ENCODE assay signal across 8 cellular contexts in genomic region chr6:29071831-29072723, GRCh38. TPM values are rescaled to one million over a fixed set of nuclear protein-coding genes. Genes with fewer than 3 reads are reported as not detected.
DNase-seq lines count a peak whose midpoint lies in the region; ATAC-seq and TF ChIP-seq lines count a peak whose summit lies in the region.

No MANE protein-coding gene starts in this region.

- no peaks in the 10 kb centered on the region for H3K9me2 ChIP-seq in Karpas-422 (replicated peaks; ENCODE audit: insufficient read depth, low read length)

- peak; percentile 47 for ATAC-seq in activated B cell treated with CpG ODN at 0.5 μM for 24 hours (ENCODE audit: low read depth)

- no peaks in the 10 kb centered on the region for H3K79me2 ChIP-seq in Karpas-422 (ENCODE audit: low read length)

- H3K27me3 ChIP-seq in Karpas-422 (ENCODE audit: low read length): no peaks in the 10 kb centered on the region

- no peak overlapping the region for H3K27ac Mint-ChIP-seq in activated B cell treated with CpG ODN at 0.5 μM for 24 hours

- no peak overlapping the region for H3K4me3 ChIP-seq in Karpas-422 (ENCODE audit: low read length)

- no peak for TF ChIP-seq CTCF in activated B cell treated with CpG ODN at 0.5 μM for 24 hours (IDR thresholded peaks at IDR 0.05)

- peaks cover 21% of the 10 kb centered on the region for H3K27me3 Mint-ChIP-seq in activated B cell treated with CpG ODN at 0.5 μM for 24 hours

- intact Hi-C loops in activated B cell treated with CpG ODN at 0.5 μM for 24 hours (cut with micrococcal nuclease): no loop called here

- no peak overlapping the region for H3K4me3 Mint-ChIP-seq in activated B cell treated with CpG ODN at 0.5 μM for 24 hours

- no peaks in the 10 kb centered on the region for H3K4me1 ChIP-seq in Karpas-422 (ENCODE audit: low read length)

- no peak overlapping the region for H2AFZ ChIP-seq in Karpas-422 (ENCODE audit: low read length)

- H3K36me3 Mint-ChIP-seq in activated B cell treated with CpG ODN at 0.5 μM for 24 hours (ENCODE audit: low read depth): no peaks in the 10 kb centered on the region

- no peaks in the 10 kb centered on the region for H3K36me3 ChIP-seq in Karpas-422 (ENCODE audit: insufficient read depth, low read length)

- H4K20me1 ChIP-seq in Karpas-422 (ENCODE audit: insufficient read depth, low read depth, low read length): no peaks in the 10 kb centered on the region

- no peaks in the 10 kb centered on the region for H3K4me1 Mint-ChIP-seq in activated B cell treated with CpG ODN at 0.5 μM for 24 hours

- no peak overlapping the region for H3K27ac ChIP-seq in Karpas-422 (ENCODE audit: low read length)
- no peak overlapping the region for H3K27ac ChIP-seq in substantia nigra (ENCODE audit: low read depth, low read length, poor library complexity, severe bottlenecking)

- peaks cover 5% of the 10 kb centered on the region for H3K9me3 Mint-ChIP-seq in activated B cell treated with CpG ODN at 0.5 μM for 24 hours

- CTCF ChIA-PET in activated B cell treated with CpG ODN at 0.5 μM for 24 hours (lab: Charles Lee): no interaction called here

- POLR2A ChIA-PET in activated B cell treated with CpG ODN at 0.5 μM for 24 hours (lab: Charles Lee): no interaction called here

- no peak overlapping the region for H3K9ac ChIP-seq in Karpas-422 (ENCODE audit: low read length)

- peak; percentile 2 for DNase-seq in stimulated activated CD4-positive, alpha-beta T cell treated with anti-CD3 and anti-CD28 coated beads, Interleukin-4, amount 100 ng/mL, for 1 hour
- no peak for DNase-seq in stimulated activated CD4-positive, alpha-beta T cell treated with anti-CD3 and anti-CD28 coated beads, Interleukin-4, amount 100 ng/mL, for 4 hours
- DNase-seq in Karpas-422 (peak; percentile 71), activated B cell treated with CpG ODN at 0.5 μM for 24 hours (no peak), kidney glomerular epithelial cell (lab: John Stamatoyannopoulos, UW) (peak; percentile 37), midbrain (lab: John Stamatoyannopoulos, UW) (no peak), substantia nigra (lab: John Stamatoyannopoulos, UW) (no peak), cerebellum (ENCODE audit: low spot score) (no peak)

- H3K4me2 ChIP-seq in Karpas-422 (ENCODE audit: low read depth, low read length, poor library complexity, severe bottlenecking): no peak overlapping the region

- H3K9me3 ChIP-seq in Karpas-422 (ENCODE audit: low read length): no peaks in the 10 kb centered on the region

RNA-seq across cellular contexts. Expression of gene OR2B3, which starts 15.0 kb away (rescaled TPM):
- total RNA-seq in Karpas-422 (2014; rRNA removed; shearing (Covaris generic); ENCODE audit: low replicate concordance): not detected in 2 replicates
- total RNA-seq in activated B cell treated with CpG ODN at 0.5 μM for 24 hours (not detected in 2 replicates), cerebellum (not detected)

RNA-seq across cellular contexts. Expression of gene OR2W1, which starts 27.1 kb away (rescaled TPM):
- not detected in 2 replicates for total RNA-seq in Karpas-422 (2014; rRNA removed; shearing (Covaris generic); ENCODE audit: low replicate concordance)
- total RNA-seq in activated B cell treated with CpG ODN at 0.5 μM for 24 hours: not detected in 2 replicates
- total RNA-seq in cerebellum: not detected

RNA-seq across cellular contexts. Expression of gene OR2J1, which starts 27.2 kb away (rescaled TPM):
- total RNA-seq in Karpas-422 (2014; rRNA removed; shearing (Covaris generic); ENCODE audit: low replicate concordance): not detected in 2 replicates
- not detected in 2 replicates for total RNA-seq in activated B cell treated with CpG ODN at 0.5 μM for 24 hours
- total RNA-seq in cerebellum: not detected

RNA-seq across cellular contexts. Expression of gene OR2J3, which starts 35.8 kb away (rescaled TPM):
- total RNA-seq in Karpas-422 (2014; rRNA removed; shearing (Covaris generic); ENCODE audit: low replicate concordance): not detected in 2 replicates
- not detected in 2 replicates for total RNA-seq in activated B cell treated with CpG ODN at 0.5 μM for 24 hours
- not detected for total RNA-seq in cerebellum

Comparison
In these comparisons a context has a peak if more than half of its experiments do, and no peak if none do; other contexts are left out.
1. DNase-seq: peak in stimulated activated CD4-positive, alpha-beta T cell treated with anti-CD3 and anti-CD28 coated beads, Interleukin-4, amount 100 ng/mL, for 1 hour (single experiment), Karpas-422 (single experiment) and kidney glomerular epithelial cell (single experiment); none in stimulated activated CD4-positive, alpha-beta T cell treated with anti-CD3 and anti-CD28 coated beads, Interleukin-4, amount 100 ng/mL, for 4 hours (0 of 2), activated B cell treated with CpG ODN at 0.5 μM for 24 hours (single experiment), midbrain (single experiment), substantia nigra (0 of 49) and cerebellum (single experiment).